8 cellular contexts compared by ENCODE assay signal in genomic region chr7:151028131-151028947, GRCh38. TPM values are rescaled to one million over a fixed set of nuclear protein-coding genes. Genes with fewer than 3 reads are reported as not detected.
DNase-seq lines count a peak whose midpoint lies in the region; ATAC-seq, FAIRE-seq and TF ChIP-seq lines count a peak whose summit lies in the region.

ABCB8 (plus strand) TSS chr7:151028450; CDS start chr7:151028516, 66 bp downstream.

- DNase-seq in BE2C (peak; percentile 98), NCI-H510A (lab: John Stamatoyannopoulos, UW) (peak; percentile 78), cerebellum (ENCODE audit: low spot score) (peak; percentile 100), keratinocyte (ENCODE audit: low read depth, low spot score) (peak; percentile 98)
- DNase-seq in activated CD4-positive, alpha-beta T cell treated with anti-CD3 and anti-CD28 coated beads for 1 hour: peak; percentile 96
- DNase-seq in stimulated activated CD4-positive, alpha-beta T cell treated with anti-CD3 and anti-CD28 coated beads, Interleukin-15, amount 100 ng/mL, for 1 hour (ENCODE audit: low read depth in 1 of 2, low spot score in 1 of 2): peak; percentile 87 to 96

- H3K36me3 ChIP-seq in BE2C: no peaks in the 10 kb centered on the region
- peaks cover 3 to 8% of the 10 kb centered on the region in 2 experiments for H3K36me3 ChIP-seq in keratinocyte (ENCODE audit: control insufficient read depth in 2 of 2, extremely low read depth in 1 of 2, insufficient read depth in 2 of 2, low read length in 2 of 2)

- no peaks in the 10 kb centered on the region for H4K20me1 ChIP-seq in keratinocyte (ENCODE audit: control insufficient read depth, extremely low read depth, insufficient read depth, low read length)

- peak within 1 kb of the TSS; percentile 83 for H3K4me2 ChIP-seq in keratinocyte (ENCODE audit: control insufficient read depth, extremely low read depth, insufficient read depth, low read depth, low read length)

- dilution Hi-C loops in keratinocyte (cut with MboI; ENCODE audit: extremely low pct_ligation_motif_present, low sequenced_read_pairs): no loop called here

- H3K9me3 ChIP-seq in BE2C (no peaks in the 10 kb centered on the region), keratinocyte (ENCODE audit: control insufficient read depth, low read depth, low read length) (no peaks in the 10 kb centered on the region)

- TF ChIP-seq POLR2A in GM19193 (IDR thresholded peaks at IDR 0.05; ENCODE audit: extremely low read depth, insufficient read depth, insufficient read length): peak; percentile 72

- H3K4me1 ChIP-seq in BE2C (no peaks in the 10 kb centered on the region), keratinocyte (ENCODE audit: control insufficient read depth, extremely low read depth, insufficient read depth, low read length) (peaks cover 21% of the 10 kb centered on the region)

- peaks cover 6% of the 10 kb centered on the region for H3K79me2 ChIP-seq in keratinocyte (ENCODE audit: control insufficient read depth, insufficient read depth, low read length)

- H3K27ac ChIP-seq in keratinocyte (ENCODE audit: control insufficient read depth, insufficient read depth, low read length): peak within 1 kb of the TSS; percentile 97

- TF ChIP-seq CTCF in BE2C (IDR thresholded peaks at IDR 0.05; ENCODE audit: low read depth, low read length) (peak; percentile 55), keratinocyte (optimal IDR thresholded peaks at IDR 0.05 in 1 of 3, IDR thresholded peaks at IDR 0.05 in 1 of 3, conservative IDR thresholded peaks at IDR 0.05 in 1 of 3; ENCODE audit: extremely low read depth in 1 of 3, insufficient read depth in 2 of 3, low read length in 3 of 3) (peak; percentile 31 to 56 (median 31))

- peak within 1 kb of the TSS; percentile 85 for H2AFZ ChIP-seq in keratinocyte (ENCODE audit: control insufficient read depth, low read length)

- H3K4me3 ChIP-seq in BE2C (ENCODE audit: low read depth, low read length): peak within 1 kb of the TSS; percentile 91
- peak within 1 kb of the TSS; percentile 50 to 94 (median 75) for H3K4me3 ChIP-seq in keratinocyte (ENCODE audit: control insufficient read depth in 2 of 3, extremely low read depth in 1 of 3, insufficient read depth in 2 of 3, low read depth in 1 of 3, low read length in 3 of 3)

- H3K27me3 ChIP-seq in BE2C (no peaks in the 10 kb centered on the region), keratinocyte (ENCODE audit: control insufficient read depth, extremely low read depth, insufficient read depth, low read length) (no peaks in the 10 kb centered on the region)

- H3K9me1 ChIP-seq in keratinocyte (ENCODE audit: control insufficient read depth, extremely low read depth, insufficient read depth, low read length): peaks cover 2% of the 10 kb centered on the region

- ATAC-seq in HG03439 (IDR thresholded peaks at IDR 0.05; ENCODE audit: unreplicated experiment): peak; percentile 95

- H3K9ac ChIP-seq in keratinocyte (ENCODE audit: control insufficient read depth, extremely low read depth, insufficient read depth, low read length): peak within 1 kb of the TSS; percentile 95

- peak; percentile 57 for FAIRE-seq in keratinocyte (lab: Jason Lieb, UNC)

RNA-seq across cellular contexts. Expression of gene ABCB8, which starts in this region (rescaled TPM):
- polyA plus RNA-seq in BE2C (2012; ENCODE audit: insufficient read depth, insufficient read length, low read depth): 56.9 TPM
- total RNA-seq in cerebellum: 35.3 TPM
- 15.5 to 25.2 TPM (median 24.6 TPM) in 3 replicates for polyA plus RNA-seq in keratinocyte
- polyA plus RNA-seq in keratinocyte (2011; ENCODE audit: low read depth): 10.5 TPM
- 8.6 and 14.7 TPM in 2 replicates for polyA plus RNA-seq in keratinocyte (2011; cell fraction: cytosol; rRNA removed)
- 63.6 and 85.0 TPM in 2 replicates for polyA plus RNA-seq in keratinocyte (2011; cell fraction: nucleus; rRNA removed)
- 15.1 and 33.6 TPM in 2 replicates for polyA plus RNA-seq in keratinocyte (2012; ENCODE audit: low replicate concordance)
- 32.7 to 66.4 TPM (median 43.0 TPM) in 3 replicates for polyA minus RNA-seq in keratinocyte
- 34.1 TPM for polyA minus RNA-seq in keratinocyte (2011; cell fraction: cytosol; rRNA and poly(A)+ RNA removed)
- polyA minus RNA-seq in keratinocyte (2011; cell fraction: nucleus; rRNA and poly(A)+ RNA removed): 80.3 and 82.8 TPM in 2 replicates

Comparison
In these comparisons a context has a peak if more than half of its experiments do, and no peak if none do; other contexts are left out.
1. Peak in every context shown above with its lines: DNase-seq, ATAC-seq, H3K4me3 ChIP-seq and H3K27ac ChIP-seq.